In genomic region chrX:97797076-97797475, GRCh38 we compare ENCODE assay signal across 25 cellular contexts.
"Had no signal": no experiment of that assay in that cellular context is flagged by ENCODE, and none has a peak within 500 bp of the region (broad histone marks: within the 10 kb centered on the region; RNA-seq: fewer than 3 reads in every experiment).

No MANE protein-coding gene starts in this region.

- H3K27me3 Mint-ChIP-seq: naive B cell; progenitor cell of endocrine pancreas; stimulated activated memory B cell treated with anti-CD40 and anti-IgM and Interleukin-4, amounts not matched to agents 10 μg/mL and 1 μg/mL and 100 μg/mL, for 72 hours; stimulated activated naive CD8-positive, alpha-beta T cell treated with anti-CD3 and anti-CD28 coated beads, Interleukin-15, amount 100 ng/mL, for 72 hours had no signal

- H3K9me3 Mint-ChIP-seq: stimulated activated memory B cell treated with anti-CD40 and anti-IgM and Interleukin-4, amounts not matched to agents 10 μg/mL and 1 μg/mL and 100 μg/mL, for 72 hours; stimulated activated naive CD8-positive, alpha-beta T cell treated with anti-CD3 and anti-CD28 coated beads, Interleukin-15, amount 100 ng/mL, for 72 hours had no signal

- DNase-seq: hypothalamus; immature natural killer cell; left ventricle myocardium inferior; mesendoderm; naive B cell; natural killer cell; nephron progenitor cell; ovary; right lobe of liver; stimulated activated CD4-positive, alpha-beta T cell treated with anti-CD3 and anti-CD28 coated beads, Interleukin-1b, Interleukin-23, amount 100 ng/mL, for 48 hours; stimulated activated CD4-positive, alpha-beta T cell treated with anti-CD3 and anti-CD28 coated beads, Interleukin-2, amount 100 ng/mL, for 48 hours; stimulated activated CD4-positive, alpha-beta T cell treated with anti-CD3 and anti-CD28 coated beads, Interleukin-4, amount 100 ng/mL, for 4 hours; stimulated activated CD8-positive, alpha-beta memory T cell treated with anti-CD3 and anti-CD28 coated beads, Interleukin-4, amount 100 ng/mL, for 48 hours; stimulated activated naive CD4-positive, alpha-beta T cell treated with Interleukin-2 at 50 U/mL for 16 hours; stimulated activated naive CD8-positive, alpha-beta T cell treated with anti-CD3 and anti-CD28 coated beads, Interleukin-15, amount 100 ng/mL, for 72 hours; substantia nigra; upper lobe of left lung had no signal

- H3K27ac ChIP-seq: left ventricle myocardium inferior, ovary, right atrium auricular region, right lobe of liver, tibial nerve, upper lobe of left lung, vagina had no signal

- H3K4me3 ChIP-seq: left ventricle myocardium inferior, lung, ovary, right atrium auricular region, right lobe of liver, smooth muscle cell, tibial nerve, upper lobe of left lung, vagina had no signal

- H3K27me3 ChIP-seq: ovary, right lobe of liver, tibial nerve, upper lobe of left lung, vagina had no signal

- H3K4me3 Mint-ChIP-seq: immature natural killer cell; mesothelial cell of epicardium; naive B cell; natural killer cell; nephron progenitor cell; stimulated activated memory B cell treated with anti-CD40 and anti-IgM and Interleukin-4, amounts not matched to agents 10 μg/mL and 1 μg/mL and 100 μg/mL, for 72 hours; stimulated activated naive CD8-positive, alpha-beta T cell treated with anti-CD3 and anti-CD28 coated beads, Interleukin-15, amount 100 ng/mL, for 72 hours had no signal

- H3K36me3 ChIP-seq: left ventricle myocardium inferior, ovary, right atrium auricular region, right lobe of liver, tibial nerve, upper lobe of left lung, vagina had no signal

- H3K4me1 Mint-ChIP-seq: immature natural killer cell; mesothelial cell of epicardium; naive B cell; natural killer cell; nephron progenitor cell; stimulated activated memory B cell treated with anti-CD40 and anti-IgM and Interleukin-4, amounts not matched to agents 10 μg/mL and 1 μg/mL and 100 μg/mL, for 72 hours; stimulated activated naive CD8-positive, alpha-beta T cell treated with anti-CD3 and anti-CD28 coated beads, Interleukin-15, amount 100 ng/mL, for 72 hours had no signal

- H3K27ac Mint-ChIP-seq: immature natural killer cell; mesothelial cell of epicardium; naive B cell; natural killer cell; nephron progenitor cell; progenitor cell of endocrine pancreas; stimulated activated memory B cell treated with anti-CD40 and anti-IgM and Interleukin-4, amounts not matched to agents 10 μg/mL and 1 μg/mL and 100 μg/mL, for 72 hours; stimulated activated naive CD8-positive, alpha-beta T cell treated with anti-CD3 and anti-CD28 coated beads, Interleukin-15, amount 100 ng/mL, for 72 hours had no signal

- H3K9me3 ChIP-seq: left ventricle myocardium inferior, ovary, right atrium auricular region, right lobe of liver, tibial nerve, upper lobe of left lung, vagina had no signal

- H3K36me3 Mint-ChIP-seq: immature natural killer cell; naive B cell; natural killer cell; stimulated activated memory B cell treated with anti-CD40 and anti-IgM and Interleukin-4, amounts not matched to agents 10 μg/mL and 1 μg/mL and 100 μg/mL, for 72 hours had no signal
